ENCODE assay signal across 17 cellular contexts in the genomic region with DNA sequence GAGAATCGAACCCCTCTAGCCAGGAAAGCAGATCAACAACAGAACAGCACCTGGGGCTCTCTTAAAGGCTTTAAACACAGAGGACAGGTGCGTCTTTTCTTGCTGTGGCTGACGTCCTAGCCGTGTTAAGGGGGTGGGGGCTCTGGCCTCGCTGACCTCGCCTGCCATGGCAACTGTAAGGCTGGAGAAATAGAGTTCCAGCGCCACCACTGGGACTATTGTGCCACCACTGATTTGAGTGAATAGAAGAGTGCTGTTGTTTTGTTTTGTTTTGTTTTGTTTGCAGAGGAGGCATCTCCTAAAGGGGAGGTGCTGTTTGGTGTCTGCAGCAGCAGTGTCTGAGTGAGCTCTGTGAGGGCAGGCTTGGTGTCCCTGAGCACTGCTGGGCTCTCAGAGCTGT. TPM values are rescaled to one million over a fixed set of nuclear protein-coding genes. Genes with fewer than 3 reads are reported as not detected.
DNase-seq lines count a peak whose midpoint lies in the region; ATAC-seq and TF ChIP-seq lines count a peak whose summit lies in the region.
"Had no signal": no experiment of that assay in that cellular context is flagged by ENCODE, and none has a peak within 500 bp of the region (broad histone marks: within the 10 kb centered on the region; RNA-seq: fewer than 3 reads in every experiment).

No MANE protein-coding gene starts in this region.

- no peaks in the 10 kb centered on the region for H3K79me2 ChIP-seq in mammary epithelial cell (ENCODE audit: insufficient read depth, low read length)
- H3K79me2 ChIP-seq: parathyroid adenoma had no signal

- H3K4me2 ChIP-seq in mammary epithelial cell (ENCODE audit: insufficient read depth, low read depth, low read length), result no peak overlapping the region

- TF ChIP-seq CTCF in mammary epithelial cell (conservative IDR thresholded peaks at IDR 0.05 in 1 of 2, IDR thresholded peaks at IDR 0.05 in 1 of 2; ENCODE audit: extremely low read depth in 1 of 2, insufficient read depth in 1 of 2, low read depth in 1 of 2, low read length in 2 of 2) (peak in 1 of 2 donors; percentile 17), MCF 10A (IDR thresholded peaks at IDR 0.05; ENCODE audit: unreplicated experiment) (no peak), body of pancreas (IDR thresholded peaks at IDR 0.05) (peak in 5 of 7 experiments; percentile 30 to 64 (median 60))

- no TSS peak for BruUV-seq in mammary epithelial cell (replicated peaks; lab: Mats Ljungman, UMichigan)
- BruUV-seq in MCF 10A (replicated peaks; lab: Mats Ljungman, UMichigan), result no TSS peak

- 72% methylated on average over 7 of the region's 7 CpGs for WGBS in mammary epithelial cell (ENCODE audit: low coverage, missing lambda C conversion rate)
- WGBS in body of pancreas, 2 donors, result 12 to 15% methylated on average over 7 of the region's 7 CpGs

- CTCF ChIA-PET in mammary epithelial cell (lab: Charles Lee; ENCODE audit: low non-redundant PET) (interaction anchor here (0.6 kb wide), 1 partner anchor 157 kb away, joined by 6 read pairs; no protein-coding TSS in a partner anchor), MCF 10A (lab: Yijun Ruan, JAX) (interaction anchor here (1.1 to 4.1 kb wide), 5 partner anchors 10 to 156 kb away, joined by 3 to 28 read pairs (median 3); no protein-coding TSS in a partner anchor)

- H2AFZ ChIP-seq in mammary epithelial cell (ENCODE audit: low read depth, low read length), result no peak overlapping the region
- H2AFZ ChIP-seq: parathyroid adenoma had no signal

- peak; percentile 33 for ATAC-seq in body of pancreas
- ATAC-seq in HG03139 (IDR thresholded peaks at IDR 0.05; ENCODE audit: unreplicated experiment), result no peak
- ATAC-seq in GM21576 (IDR thresholded peaks at IDR 0.05; ENCODE audit: unreplicated experiment), result no peak
- no peak for ATAC-seq in GM21367 (IDR thresholded peaks at IDR 0.05; ENCODE audit: unreplicated experiment)
- ATAC-seq: left lung had no signal

- POLR2A ChIA-PET in MCF 10A (lab: Yijun Ruan, JAX), result interaction anchor here (1.1 to 2.2 kb wide), 3 partner anchors 32 to 142 kb away, joined by 3 to 13 read pairs (median 5); no protein-coding TSS in a partner anchor

- intact Hi-C loops in mammary epithelial cell (cut with micrococcal nuclease) (no loop called here), MCF 10A (cut with micrococcal nuclease) (loop anchor here (10.0 kb wide), 1 partner anchor 318 kb away; no protein-coding TSS in a partner anchor), body of pancreas (cut with DNase I) (no loop called here)

- H3K4me3 ChIP-seq in mammary epithelial cell (replicated peaks in 1 of 3; ENCODE audit: insufficient read depth in 1 of 3, low read depth in 2 of 3, low read length in 3 of 3) (no peak overlapping the region), body of pancreas (no peak overlapping the region)
- H3K4me3 ChIP-seq: left lung, SJCRH30 had no signal

- peak overlapping the region; percentile 35 for H3K9ac ChIP-seq in mammary epithelial cell (ENCODE audit: insufficient read depth, low read length)
- H3K9ac ChIP-seq: parathyroid adenoma had no signal

- no peak overlapping the region for H3K4me3 Mint-ChIP-seq in MCF 10A (ENCODE audit: unreplicated experiment)
- H3K4me3 Mint-ChIP-seq: activated CD4-positive, alpha-beta T cell treated with anti-CD3 and anti-CD28 coated beads, Interleukin-2, amount 10 ng/mL, durations not matched to agents 7 days and 5 days; stimulated activated naive CD8-positive, alpha-beta T cell treated with anti-CD3 and anti-CD28 coated beads, Interleukin-15, Interleukin-2, amounts not matched to agents 100 ng/mL and 50 ng/mL, for 24 hours had no signal

- no peak overlapping the region for H3K27ac Mint-ChIP-seq in MCF 10A (ENCODE audit: low read depth, unreplicated experiment)
- H3K27ac Mint-ChIP-seq: activated CD4-positive, alpha-beta T cell treated with anti-CD3 and anti-CD28 coated beads, Interleukin-2, amount 10 ng/mL, durations not matched to agents 7 days and 5 days; stimulated activated naive CD8-positive, alpha-beta T cell treated with anti-CD3 and anti-CD28 coated beads, Interleukin-15, Interleukin-2, amounts not matched to agents 100 ng/mL and 50 ng/mL, for 24 hours had no signal

- H3K9me3 Mint-ChIP-seq in MCF 10A (ENCODE audit: unreplicated experiment), result no peaks in the 10 kb centered on the region
- H3K9me3 Mint-ChIP-seq: activated CD4-positive, alpha-beta T cell treated with anti-CD3 and anti-CD28 coated beads, Interleukin-2, amount 10 ng/mL, durations not matched to agents 7 days and 5 days; stimulated activated naive CD8-positive, alpha-beta T cell treated with anti-CD3 and anti-CD28 coated beads, Interleukin-15, Interleukin-2, amounts not matched to agents 100 ng/mL and 50 ng/mL, for 24 hours had no signal

- in situ Hi-C loops in mammary epithelial cell (cut with MboI; ENCODE audit: low sequenced_read_pairs in 2 of 2), result no loop called here

- H3K27me3 Mint-ChIP-seq in MCF 10A (ENCODE audit: insufficient read depth, unreplicated experiment), result no peaks in the 10 kb centered on the region

- peaks cover 41% of the 10 kb centered on the region for H3K4me1 Mint-ChIP-seq in MCF 10A (ENCODE audit: insufficient read depth, unreplicated experiment)

- TF ChIP-seq POLR2A in body of pancreas (IDR thresholded peaks at IDR 0.05), result no peak

- DNase-seq in mammary epithelial cell (no peak), MCF 10A (ENCODE audit: unreplicated experiment) (no peak), NCI-H2196 treated with DMSO at 0.1 percent for 48 hours (lab: John Stamatoyannopoulos, UW; ENCODE audit: unreplicated experiment) (peak; percentile 6), body of pancreas (peak in 3 of 4 donors; percentile 40 to 63 (median 46)), GM19238 (ENCODE audit: insufficient read length, low spot score) (no peak)
- DNase-seq: activated CD4-positive, alpha-beta T cell treated with anti-CD3 and anti-CD28 coated beads, Interleukin-2, amount 10 ng/mL, durations not matched to agents 7 days and 5 days; activated naive CD4-positive, alpha-beta T cell treated with Interleukin-2 at 50 U/mL for 16 hours; EL; foreskin melanocyte; stimulated activated CD4-positive, alpha-beta T cell treated with anti-CD3 and anti-CD28 coated beads, Interleukin-2, amount 100 ng/mL, for 48 hours had no signal

- H3K4me1 ChIP-seq in mammary epithelial cell (ENCODE audit: insufficient read depth, low read length) (peaks cover 55% of the 10 kb centered on the region), body of pancreas (no peaks in the 10 kb centered on the region)
- H3K4me1 ChIP-seq: left lung, parathyroid adenoma, SJCRH30 had no signal

- H3K36me3 ChIP-seq in mammary epithelial cell (ENCODE audit: insufficient read depth, low read length) (no peaks in the 10 kb centered on the region), body of pancreas (replicated peaks in 1 of 2; ENCODE audit: insufficient read depth in 1 of 2, low read depth in 2 of 2) (no peaks in the 10 kb centered on the region)
- H3K36me3 ChIP-seq: left lung, SJCRH30 had no signal

- H4K20me1 ChIP-seq in mammary epithelial cell (ENCODE audit: insufficient read depth, low read length), result no peaks in the 10 kb centered on the region

- H3K36me3 Mint-ChIP-seq in MCF 10A (ENCODE audit: insufficient read depth, unreplicated experiment), result peaks cover 6% of the 10 kb centered on the region

- H3K9me3 ChIP-seq in mammary epithelial cell (replicated peaks; ENCODE audit: insufficient read depth, low read length) (no peaks in the 10 kb centered on the region), body of pancreas (no peaks in the 10 kb centered on the region)
- H3K9me3 ChIP-seq: left lung, SJCRH30 had no signal

- H3K27me3 ChIP-seq in mammary epithelial cell (ENCODE audit: insufficient read depth, low read length) (no peaks in the 10 kb centered on the region), body of pancreas (no peaks in the 10 kb centered on the region)

- dilution Hi-C loops in mammary epithelial cell (cut with HindIII; ENCODE audit: low sequenced_read_pairs), result no loop called here

- H3K27ac ChIP-seq in mammary epithelial cell (ENCODE audit: insufficient read depth, low read depth, low read length) (peak overlapping the region; percentile 73), body of pancreas (no peak overlapping the region)
- H3K27ac ChIP-seq: left lung, parathyroid adenoma, SJCRH30 had no signal

RNA-seq across cellular contexts. Expression of a gene that starts 34.2 kb away (rescaled TPM):
- total RNA-seq in mammary epithelial cell (10 to 100 TPM in 1 of 2 donors, under 1 TPM in 1; 0.50 to 34.0 TPM), MCF 10A (2022) (0.05 and 0.54 TPM in 2 replicates), body of pancreas (under 1 TPM in 1 of 2 donors, not detected in 1; under 0.01 TPM)
- 8.9 TPM for polyA plus RNA-seq in mammary epithelial cell
- 17.8 TPM for polyA minus RNA-seq in mammary epithelial cell
- total RNA-seq: activated CD4-positive, alpha-beta T cell treated with anti-CD3 and anti-CD28 coated beads, Interleukin-2, amount 10 ng/mL, durations not matched to agents 7 days and 5 days; SJCRH30 had no signal

Comparison
In these comparisons a context has a peak if more than half of its experiments do, and no peak if none do; other contexts are left out.
1. DNase-seq: peak in NCI-H2196 treated with DMSO at 0.1 percent for 48 hours (single experiment) and body of pancreas (3 of 4); none in mammary epithelial cell (single experiment), MCF 10A (single experiment) and GM19238 (single experiment).